In the genomic region with DNA sequence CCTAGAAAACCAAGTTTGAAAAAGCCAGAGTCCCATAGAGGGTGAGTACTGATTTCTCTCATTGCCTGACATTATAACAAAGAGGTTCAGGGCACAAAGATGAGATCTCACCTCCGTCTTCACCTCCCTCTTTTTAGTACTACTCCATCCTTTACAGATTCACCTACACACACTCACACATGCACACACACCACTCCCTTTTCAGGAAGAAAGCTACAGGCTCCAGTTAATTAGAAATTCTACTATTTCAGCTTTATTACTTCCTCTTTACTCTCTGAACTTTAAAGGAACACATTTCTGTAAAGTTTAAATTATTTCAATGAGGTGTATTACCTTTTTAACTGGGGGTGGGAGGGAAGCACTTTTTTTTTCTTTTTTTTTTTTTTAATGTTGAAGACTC, we compare ENCODE assay signal across 20 cellular contexts.
"Had no signal": no experiment of that assay in that cellular context is flagged by ENCODE, and none has a peak within 500 bp of the region (broad histone marks: within the 10 kb centered on the region; RNA-seq: fewer than 3 reads in every experiment).

No MANE protein-coding gene starts in this region.

- H3K4me1 ChIP-seq: neural progenitor cell had no signal

- H3K27me3 Mint-ChIP-seq: brain had no signal

- H3K4me3 ChIP-seq: gastrocnemius medialis, heart right ventricle, left ventricle myocardium inferior, neural progenitor cell, ovary, sigmoid colon, stomach, thoracic aorta had no signal

- H3K9me3 ChIP-seq: gastrocnemius medialis, heart right ventricle, left ventricle myocardium inferior, ovary, sigmoid colon, stomach, thoracic aorta had no signal

- H3K27ac Mint-ChIP-seq: activated naive CD4-positive, alpha-beta T cell treated with anti-CD3 and anti-CD28 coated beads for 36 hours; neural progenitor cell had no signal

- H3K27ac ChIP-seq: epithelial cell of prostate, gastrocnemius medialis, heart right ventricle, left ventricle myocardium inferior, neural progenitor cell, ovary, sigmoid colon, stomach, thoracic aorta, WERI-Rb-1 had no signal

- H3K9me3 Mint-ChIP-seq: activated naive CD4-positive, alpha-beta T cell treated with anti-CD3 and anti-CD28 coated beads for 36 hours; brain; neural progenitor cell had no signal

- H3K4me3 Mint-ChIP-seq: activated naive CD4-positive, alpha-beta T cell treated with anti-CD3 and anti-CD28 coated beads for 36 hours; brain; neural progenitor cell had no signal

- ATAC-seq: gastrocnemius medialis had no signal

- DNase-seq: activated CD4-positive, alpha-beta T cell treated with anti-CD3 and anti-CD28 coated beads for 4 hours; activated naive CD4-positive, alpha-beta T cell treated with anti-CD3 and anti-CD28 coated beads for 36 hours; amniotic stem cell; effector memory CD4-positive, alpha-beta T cell; gastrocnemius medialis; heart right ventricle; islet precursor cell; left ventricle myocardium inferior; mesenchymal stem cell; ovary; sigmoid colon; stimulated activated CD4-positive, alpha-beta T cell treated with anti-CD3 and anti-CD28 coated beads, Interleukin-12 subunit alpha, Interleukin-12 subunit beta, amount 100 ng/mL, for 4 hours; stimulated activated CD4-positive, alpha-beta T cell treated with anti-CD3 and anti-CD28 coated beads, Interleukin-2, amount 100 ng/mL, for 48 hours; stomach; T1000; WERI-Rb-1 had no signal

- H3K36me3 Mint-ChIP-seq: brain, neural progenitor cell had no signal

- H3K27me3 ChIP-seq: gastrocnemius medialis, heart right ventricle, neural progenitor cell, ovary, sigmoid colon, stomach had no signal

- H3K4me2 ChIP-seq: neural progenitor cell had no signal

- H3K36me3 ChIP-seq: gastrocnemius medialis, neural progenitor cell, ovary, sigmoid colon had no signal
